In the genomic region with DNA sequence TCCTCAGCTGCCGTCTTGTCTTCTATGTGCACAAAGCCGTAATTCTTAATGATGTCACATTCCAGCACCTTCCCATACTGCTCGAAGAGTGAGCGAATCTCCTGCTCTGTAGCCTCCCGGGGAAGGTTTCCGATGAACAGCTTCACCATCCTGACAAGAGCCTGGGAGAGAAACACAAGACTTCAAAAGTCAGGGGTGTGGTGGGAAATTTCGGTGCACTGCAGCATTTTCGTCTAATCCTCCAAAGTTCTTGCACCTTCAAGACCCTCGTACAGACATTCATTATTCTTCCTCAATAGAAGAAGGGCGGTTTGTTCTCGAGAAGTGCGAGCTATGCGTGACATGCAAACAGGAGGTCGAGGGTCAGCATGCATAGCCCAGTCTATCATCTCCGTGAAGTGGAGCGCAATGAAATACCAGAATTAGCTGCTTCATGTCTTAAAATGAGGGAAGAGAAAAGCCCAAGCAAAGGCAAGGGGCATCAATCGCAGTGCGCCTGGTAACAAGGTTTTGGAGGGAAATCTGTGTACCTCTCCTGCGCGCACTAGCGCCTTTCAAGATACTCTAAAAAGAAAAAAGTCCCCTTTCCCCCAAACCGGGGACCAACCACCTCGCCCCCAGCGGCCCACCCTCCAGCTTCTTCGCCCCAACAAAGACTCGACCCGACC, we compare ENCODE assay signal across 1 cellular context.
TF ChIP-seq lines count a peak whose summit lies in the region.

No MANE protein-coding gene starts in this region.

TF ChIP-seq in endothelial cell of umbilical vein, 7 proteins besides CTCF, POLR2A, EP300 and RAD21 (continued from another document):
- TF ChIP-seq MYC (IDR thresholded peaks at IDR 0.05; ENCODE audit: low read depth, low read length) (no peak), FOS (IDR thresholded peaks at IDR 0.05; ENCODE audit: borderline replicate concordance, insufficient read depth, low read length) (no peak), JUN (IDR thresholded peaks at IDR 0.05; ENCODE audit: borderline replicate concordance, insufficient read depth, insufficient read length, low read depth) (no peak)
- TF ChIP-seq, protein P1, sequence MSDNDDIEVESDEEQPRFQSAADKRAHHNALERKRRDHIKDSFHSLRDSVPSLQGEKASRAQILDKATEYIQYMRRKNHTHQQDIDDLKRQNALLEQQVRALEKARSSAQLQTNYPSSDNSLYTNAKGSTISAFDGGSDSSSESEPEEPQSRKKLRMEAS (IDR thresholded peaks at IDR 0.05; ENCODE audit: insufficient read depth, insufficient read length), result no peak
